8 cellular contexts compared by ENCODE assay signal in genomic region chr15:50003786-50004334, GRCh38.
A peak's percentile ranks its signal among the peaks of the same experiment; 100 is the strongest.
DNase-seq lines count a peak whose midpoint lies in the region; ATAC-seq and TF ChIP-seq lines count a peak whose summit lies in the region.

No MANE protein-coding gene starts in this region.

- CTCF ChIA-PET in CD4-positive, alpha-beta memory T cell (lab: Charles Lee; ENCODE audit: partially characterized antibody): interaction anchor here (0.7 to 2.6 kb wide), 15 partner anchors 12 to 1143 kb away, joined by 3 to 16 read pairs (median 4); partner anchors contain the start of genes DTWD1, FAM227B and FGF7

- ATAC-seq in GM19455 (IDR thresholded peaks at IDR 0.05; ENCODE audit: unreplicated experiment) (peak; percentile 100), HG03558 (IDR thresholded peaks at IDR 0.05; ENCODE audit: extremely low read depth, unreplicated experiment) (peak; percentile 95), mucosa of descending colon (peak; percentile 100)

- no peaks in the 10 kb centered on the region for H3K36me3 Mint-ChIP-seq in CD4-positive, alpha-beta memory T cell

- TF ChIP-seq CTCF in mucosa of descending colon (IDR thresholded peaks at IDR 0.05): peak; percentile 60

- no peak overlapping the region for H3K4me3 ChIP-seq in CD4-positive, alpha-beta memory T cell (ENCODE audit: low read length in 2 of 2)
- no peak overlapping the region for H3K4me3 ChIP-seq in mucosa of descending colon

- H3K9me3 ChIP-seq in CD4-positive, alpha-beta memory T cell (ENCODE audit: control insufficient read depth in 1 of 2, low read length in 2 of 2): no peaks in the 10 kb centered on the region
- no peaks in the 10 kb centered on the region for H3K9me3 ChIP-seq in mucosa of descending colon

- no peak overlapping the region for H3K27ac ChIP-seq in CD4-positive, alpha-beta memory T cell (ENCODE audit: low read depth, low read length)
- no peak overlapping the region for H3K27ac ChIP-seq in epithelial cell of prostate

- no peaks in the 10 kb centered on the region for H3K36me3 ChIP-seq in CD4-positive, alpha-beta memory T cell (ENCODE audit: insufficient read depth, low read length)
- no peaks in the 10 kb centered on the region for H3K36me3 ChIP-seq in mucosa of descending colon (ENCODE audit: low read depth)

- DNase-seq in CD4-positive, alpha-beta memory T cell: peak; percentile 44 to 58 (median 48)
- peak; percentile 93 for DNase-seq in NCI-H82 (lab: John Stamatoyannopoulos, UW)
- peak; percentile 14 to 25 for DNase-seq in activated CD8-positive, alpha-beta memory T cell treated with anti-CD3 and anti-CD28 coated beads for 4 hours (ENCODE audit: low read depth in 2 of 2)
- peak; percentile 33 for DNase-seq in epithelial cell of prostate (ENCODE audit: low read depth, low spot score)
- peak; percentile 84 to 96 (median 90) for DNase-seq in mucosa of descending colon
- DNase-seq in stimulated activated CD8-positive, alpha-beta memory T cell treated with anti-CD3 and anti-CD28 coated beads, Interleukin-7, amount 100 ng/mL, for 1 hour (ENCODE audit: low read depth in 2 of 2): peak; percentile 25 to 34

- H3K27me3 Mint-ChIP-seq in CD4-positive, alpha-beta memory T cell: no peaks in the 10 kb centered on the region

- intact Hi-C loops in CD4-positive, alpha-beta memory T cell (cut with micrococcal nuclease): loop anchor here (5.0 kb wide), 1 partner anchor 532 kb away; no protein-coding TSS in a partner anchor
- intact Hi-C loops in mucosa of descending colon (cut with DNase I, micrococcal nuclease): no loop called here

- H3K4me1 Mint-ChIP-seq in CD4-positive, alpha-beta memory T cell: peaks cover 0 to 9% (median 6%) of the 10 kb centered on the region in 4 donors

- no peak overlapping the region for H3K4me3 Mint-ChIP-seq in CD4-positive, alpha-beta memory T cell

- peaks cover 5% of the 10 kb centered on the region for H3K4me1 ChIP-seq in CD4-positive, alpha-beta memory T cell (ENCODE audit: insufficient read depth, low read length)
- no peaks in the 10 kb centered on the region for H3K4me1 ChIP-seq in mucosa of descending colon (ENCODE audit: low read depth)

- peak overlapping the region in 5 of 7 donors; percentile 13 to 63 (median 41) for H3K27ac Mint-ChIP-seq in CD4-positive, alpha-beta memory T cell

- peaks cover 0 to 6% (median 0%) of the 10 kb centered on the region in 8 donors for H3K9me3 Mint-ChIP-seq in CD4-positive, alpha-beta memory T cell

- POLR2A ChIA-PET in CD4-positive, alpha-beta memory T cell (lab: Charles Lee; ENCODE audit: partially characterized antibody): interaction anchor here (1.2 kb wide), 1 partner anchor 1126 kb away, joined by 3 read pairs; the partner anchor contains the start of gene EID1

- no peaks in the 10 kb centered on the region for H3K27me3 ChIP-seq in CD4-positive, alpha-beta memory T cell (ENCODE audit: insufficient read depth, low read length)

Comparison
In these comparisons a context has a peak if more than half of its experiments do, and no peak if none do; other contexts are left out.
1. DNase-seq: peak in every context shown above with its lines; median percentile 93 in NCI-H82; 90 in mucosa of descending colon; 48 in CD4-positive, alpha-beta memory T cell; 33 in epithelial cell of prostate; 30 in stimulated activated CD8-positive, alpha-beta memory T cell treated with anti-CD3 and anti-CD28 coated beads, Interleukin-7, amount 100 ng/mL, for 1 hour; 20 in activated CD8-positive, alpha-beta memory T cell treated with anti-CD3 and anti-CD28 coated beads for 4 hours.